ENCODE assay signal across 9 cellular contexts in genomic region chr5:378301-378891, GRCh38. TPM values are rescaled to one million over a fixed set of nuclear protein-coding genes. Genes with fewer than 3 reads are reported as not detected.
DNase-seq lines count a peak whose midpoint lies in the region; ATAC-seq and TF ChIP-seq lines count a peak whose summit lies in the region.
"Had no signal": no experiment of that assay in that cellular context is flagged by ENCODE, and none has a peak within 500 bp of the region (broad histone marks: within the 10 kb centered on the region; RNA-seq: fewer than 3 reads in every experiment).

No MANE protein-coding gene starts in this region.

- H3K27me3 Mint-ChIP-seq in central memory CD8-positive, alpha-beta T cell = peaks cover 20% of the 10 kb centered on the region

- no peaks in the 10 kb centered on the region for H3K9me3 Mint-ChIP-seq in central memory CD8-positive, alpha-beta T cell

- TF ChIP-seq RAD21 in SK-N-SH (IDR thresholded peaks at IDR 0.05; ENCODE audit: low read length) = no peak

- no peaks in the 10 kb centered on the region for H3K9me3 ChIP-seq in SK-N-SH

- H3K9ac ChIP-seq in SK-N-SH = no peak overlapping the region

- no peaks in the 10 kb centered on the region for H3K9me2 ChIP-seq in SK-N-SH

- H3K36me3 Mint-ChIP-seq in central memory CD8-positive, alpha-beta T cell (ENCODE audit: insufficient read depth) = no peaks in the 10 kb centered on the region

- peaks cover 0 to 6% of the 10 kb centered on the region in 2 experiments; a peak in 1 of 4 replicates for H3K4me1 ChIP-seq in SK-N-SH (ENCODE audit: control insufficient read depth in 1 of 2, insufficient read depth in 2 of 2, low read depth in 1 of 2, low read length in 1 of 2)

- ATAC-seq in SK-N-SH treated with all-trans-retinoic acid at 6 μM for 48 hours (no peak), HG02885 (IDR thresholded peaks at IDR 0.05; ENCODE audit: poor library complexity, unreplicated experiment) (no peak)
- no peak for ATAC-seq in central memory CD8-positive, alpha-beta T cell (replicated peaks; ENCODE audit: extremely low read depth, poor library complexity, severe bottlenecking)

- H2AFZ ChIP-seq in SK-N-SH (ENCODE audit: low read depth) = no peak overlapping the region

- H3K4me3 ChIP-seq in SK-N-SH (ENCODE audit: low read depth in 2 of 2, low read length in 1 of 2) = no peak overlapping the region

- no peaks in the 10 kb centered on the region for H3K4me1 Mint-ChIP-seq in central memory CD8-positive, alpha-beta T cell

- H3K27ac Mint-ChIP-seq in central memory CD8-positive, alpha-beta T cell (ENCODE audit: low read depth) = no peak overlapping the region

- H3K4me3 Mint-ChIP-seq in central memory CD8-positive, alpha-beta T cell = no peak overlapping the region

- 62% methylated on average over 8 of the region's 8 CpGs for WGBS in SK-N-SH (ENCODE audit: low lambda C conversion rate)

- DNase-seq in SK-N-SH = peak; percentile 4
- DNase-seq in RPMI7951 (ENCODE audit: low read depth) = peak; percentile 89
- DNase-seq in central memory CD8-positive, alpha-beta T cell (ENCODE audit: low spot score in 2 of 2) = peak; percentile 5 to 6
- peak; percentile 23 to 32 for DNase-seq in stimulated activated CD8-positive, alpha-beta memory T cell treated with anti-CD3 and anti-CD28 coated beads, Interleukin-15, amount 100 ng/mL, for 4 hours (ENCODE audit: low read depth in 2 of 2)
- no peak for DNase-seq in caudate nucleus (lab: John Stamatoyannopoulos, UW)
- no peak for DNase-seq in hypothalamus (lab: John Stamatoyannopoulos, UW)
- DNase-seq: NCI-H446 had no signal

- no peaks in the 10 kb centered on the region for H3K36me3 ChIP-seq in SK-N-SH (replicated peaks in 1 of 2; ENCODE audit: control insufficient read depth in 1 of 2, insufficient read depth in 2 of 2, low read length in 1 of 2)

- H3K79me2 ChIP-seq in SK-N-SH (ENCODE audit: insufficient read depth) = no peaks in the 10 kb centered on the region

- no peak overlapping the region for H3K4me2 ChIP-seq in SK-N-SH

- POLR2A ChIA-PET in SK-N-SH (lab: Yijun Ruan, JAX) = no interaction called here

- no peaks in the 10 kb centered on the region for H4K20me1 ChIP-seq in SK-N-SH (ENCODE audit: insufficient read depth)

- H3K27ac ChIP-seq in SK-N-SH (ENCODE audit: low read depth in 2 of 2, low read length in 1 of 2) (no peak overlapping the region), caudate nucleus (ENCODE audit: low read depth, low read length) (no peak overlapping the region)

- TF ChIP-seq EP300 in SK-N-SH (IDR thresholded peaks at IDR 0.05; ENCODE audit: borderline replicate concordance in 1 of 2, low read depth in 1 of 2, low read length in 1 of 2) = no peak

- H3F3A ChIP-seq in SK-N-SH (replicated peaks; ENCODE audit: insufficient read depth) = no peaks in the 10 kb centered on the region

- TF ChIP-seq CTCF in SK-N-SH (IDR thresholded peaks at IDR 0.05) = no peak

- peaks cover 9% of the 10 kb centered on the region; the same call in 1 of the 2 replicates for H3K27me3 ChIP-seq in SK-N-SH (ENCODE audit: insufficient read depth)

- CTCF ChIA-PET in SK-N-SH (lab: Yijun Ruan, JAX) = interaction anchor here (0.6 to 0.7 kb wide), 2 partner anchors 58 to 873 kb away, joined by 3 read pairs; no protein-coding TSS in a partner anchor

TF ChIP-seq in SK-N-SH, 30 proteins besides CTCF, POLR2A, EP300 and RAD21 (continues in another document):
- no peak for TF ChIP-seq GATA2 (CRISPR knock-in tag; IDR thresholded peaks at IDR 0.05)
- no peak for TF ChIP-seq REST (IDR thresholded peaks at IDR 0.05; ENCODE audit: low read depth, low read length)
- TF ChIP-seq RFX5 (IDR thresholded peaks at IDR 0.05; ENCODE audit: low read length) = no peak
- TF ChIP-seq POLR2AphosphoS5 (IDR thresholded peaks at IDR 0.05; ENCODE audit: low read depth, low read length) = no peak

TF ChIP-seq in SK-N-SH treated with all-trans-retinoic acid at 6 μM for 48 hours, 23 proteins besides CTCF, POLR2A, EP300 and RAD21:
- TF ChIP-seq PATZ1 (CRISPR knock-in tag; IDR thresholded peaks at IDR 0.05; ENCODE audit: borderline replicate concordance) (no peak), SNAI2 (CRISPR knock-in tag; IDR thresholded peaks at IDR 0.05) (no peak), BACH2 (CRISPR knock-in tag; IDR thresholded peaks at IDR 0.05; ENCODE audit: borderline replicate concordance) (no peak), CREB5 (CRISPR knock-in tag; IDR thresholded peaks at IDR 0.05; ENCODE audit: low read depth) (no peak), ISL1 (CRISPR knock-in tag; IDR thresholded peaks at IDR 0.05) (no peak), PPARA (CRISPR knock-in tag; IDR thresholded peaks at IDR 0.05; ENCODE audit: borderline replicate concordance) (no peak), TCF4 (CRISPR knock-in tag; IDR thresholded peaks at IDR 0.05; ENCODE audit: borderline replicate concordance) (no peak), POU6F1 (CRISPR knock-in tag; IDR thresholded peaks at IDR 0.05; ENCODE audit: borderline replicate concordance, low read depth) (no peak), ESRRG (CRISPR knock-in tag; IDR thresholded peaks at IDR 0.05) (no peak), GLIS3 (CRISPR knock-in tag; IDR thresholded peaks at IDR 0.05) (no peak), TSHZ2 (CRISPR knock-in tag; IDR thresholded peaks at IDR 0.05) (no peak), CSDC2 (CRISPR knock-in tag; IDR thresholded peaks at IDR 0.05) (no peak), ZNF70 (CRISPR knock-in tag; IDR thresholded peaks at IDR 0.05) (no peak), ZFP30 (CRISPR knock-in tag; IDR thresholded peaks at IDR 0.05) (no peak)

RNA-seq across cellular contexts. Expression of gene AHRR, which starts 56.9 kb away (rescaled TPM):
- 0.71 and 0.99 TPM in 2 replicates for polyA plus RNA-seq in SK-N-SH (2012; rRNA removed)
- 0.40 and 0.49 TPM in 2 replicates for polyA plus RNA-seq in SK-N-SH (2012; cell fraction: cytosol; rRNA removed)
- polyA plus RNA-seq in SK-N-SH (2012; cell fraction: nucleus; rRNA removed) = 3.2 and 3.3 TPM in 2 replicates
- 51.8 and 62.2 TPM in 2 replicates for total RNA-seq in RPMI7951 (2014; rRNA removed; shearing (Covaris generic))

Comparison
In these comparisons a context has a peak if more than half of its experiments do, and no peak if none do; other contexts are left out.
1. DNase-seq: peak in SK-N-SH (single experiment), RPMI7951 (single experiment), central memory CD8-positive, alpha-beta T cell (2 of 2) and stimulated activated CD8-positive, alpha-beta memory T cell treated with anti-CD3 and anti-CD28 coated beads, Interleukin-15, amount 100 ng/mL, for 4 hours (2 of 2); none in caudate nucleus (0 of 61) and hypothalamus (0 of 51).